Comparison of ENCODE assay signal across 24 cellular contexts in genomic region chr9:96006961-96007360, GRCh38.
A peak's percentile ranks its signal among the peaks of the same experiment; 100 is the strongest.
DNase-seq lines count a peak whose midpoint lies in the region; ATAC-seq and TF ChIP-seq lines count a peak whose summit lies in the region.
"Had no signal": no experiment of that assay in that cellular context is flagged by ENCODE, and none has a peak within 500 bp of the region (broad histone marks: within the 10 kb centered on the region; RNA-seq: fewer than 3 reads in every experiment).

No MANE protein-coding gene starts in this region.

- no peaks in the 10 kb centered on the region for H3K27me3 ChIP-seq in heart left ventricle
- H3K27me3 ChIP-seq: transverse colon had no signal

- H3K27ac ChIP-seq in heart left ventricle = no peak overlapping the region
- H3K27ac ChIP-seq: epithelial cell of prostate, RWPE1, transverse colon had no signal

- H3K9me3 ChIP-seq in heart left ventricle = peaks cover 0 to 7% (median 0%) of the 10 kb centered on the region in 12 donors
- H3K9me3 ChIP-seq: Caco-2, transverse colon had no signal

- TF ChIP-seq CTCF in fibroblast of mammary gland (conservative IDR thresholded peaks at IDR 0.05; ENCODE audit: control insufficient read depth, insufficient read depth, low read depth, low read length) = no peak
- no peak for TF ChIP-seq CTCF in heart left ventricle (IDR thresholded peaks at IDR 0.05)

- H3K4me3 ChIP-seq in fibroblast of mammary gland (ENCODE audit: control insufficient read depth, low read depth, low read length) = no peak overlapping the region
- H3K4me3 ChIP-seq in skeletal muscle cell (ENCODE audit: low read depth, low read length) = no peak overlapping the region
- no peak overlapping the region for H3K4me3 ChIP-seq in heart left ventricle
- H3K4me3 ChIP-seq: transverse colon had no signal

- DNase-seq in EL (peak; percentile 51), RKO (ENCODE audit: low spot score) (peak; percentile 48), fibroblast of mammary gland (ENCODE audit: low read depth) (peak; percentile 70), skeletal muscle cell (ENCODE audit: low read depth) (peak; percentile 32), NCI-H748 treated with DMSO at 0.1 percent for 48 hours (lab: John Stamatoyannopoulos, UW) (no peak), heart left ventricle (no peak)
- DNase-seq: activated CD4-positive, alpha-beta memory T cell treated with anti-CD3 and anti-CD28 coated beads, Interleukin-2, amount 10 ng/mL, durations not matched to agents 7 days and 5 days; activated gamma-delta T cell treated with Interleukin-2 at 50 U/mL for 16 hours; amniotic stem cell; Caco-2; KG1; NCI-H1048; NCI-H1930; NCI-H446 treated with DMSO at 0.1 percent for 48 hours; posterior cingulate gyrus; stimulated activated CD4-positive, alpha-beta T cell treated with anti-CD3 and anti-CD28 coated beads, Interleukin-1b, Interleukin-23, amount 100 ng/mL, for 48 hours; stimulated activated naive CD4-positive, alpha-beta T cell treated with Interleukin-2 at 50 U/mL for 16 hours; T-helper 9 cell; transverse colon had no signal

- no peak for TF ChIP-seq POLR2A in heart left ventricle (IDR thresholded peaks at IDR 0.05)

- peaks cover 0 to 19% (median 0%) of the 10 kb centered on the region in 12 donors for H3K4me1 ChIP-seq in heart left ventricle
- H3K4me1 ChIP-seq: Caco-2 had no signal

- peaks cover 3 to 62% (median 37%) of the 10 kb centered on the region in 9 donors for H3K36me3 ChIP-seq in heart left ventricle

- ATAC-seq in HG02571 (IDR thresholded peaks at IDR 0.05; ENCODE audit: unreplicated experiment) = no peak
- no peak for ATAC-seq in GM19324 (IDR thresholded peaks at IDR 0.05; ENCODE audit: low FRiP score, unreplicated experiment)
- no peak for ATAC-seq in heart left ventricle
- ATAC-seq: natural killer cell treated with Interleukin-12 subunit alpha and Interleukin-12 subunit beta and Interleukin-15 and Interleukin-18, amount 100 ng/mL, for 72 hours had no signal

- intact Hi-C loops in heart left ventricle (cut with DNase I) = no loop called here

Comparison
In these comparisons a context has a peak if more than half of its experiments do, and no peak if none do; other contexts are left out.
1. DNase-seq: peak in EL (single experiment), RKO (single experiment), fibroblast of mammary gland (single experiment) and skeletal muscle cell (single experiment); none in NCI-H748 treated with DMSO at 0.1 percent for 48 hours (single experiment) and heart left ventricle (0 of 5).